In the genomic region with DNA sequence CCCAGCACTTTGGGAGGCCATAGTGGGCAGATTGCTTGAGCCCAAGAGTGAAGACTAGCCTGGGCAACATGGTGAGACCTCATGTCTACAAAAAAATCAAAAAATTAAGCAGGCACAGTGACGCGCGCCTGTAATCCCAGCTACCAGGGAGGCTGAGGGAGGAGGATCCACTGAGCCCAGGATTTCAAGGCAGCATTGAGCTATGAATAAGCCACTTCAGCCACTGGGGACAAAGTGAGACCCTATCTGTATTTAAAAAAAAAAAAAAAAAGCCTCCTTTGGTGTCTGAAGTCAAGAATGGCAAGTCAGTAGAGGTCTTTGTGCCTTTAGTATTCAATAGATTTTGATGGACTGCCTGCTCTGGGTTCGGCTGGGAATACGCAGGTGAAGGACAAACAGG, we compare ENCODE assay signal across 24 cellular contexts.
"Had no signal": no experiment of that assay in that cellular context is flagged by ENCODE, and none has a peak within 500 bp of the region (broad histone marks: within the 10 kb centered on the region; RNA-seq: fewer than 3 reads in every experiment).

No MANE protein-coding gene starts in this region.

- ATAC-seq: activated T-cell treated with anti-CD3 and anti-CD28 coated beads, Interleukin-2, amount 50 U/mL, for 4 hours; effector memory CD8-positive, alpha-beta T cell; gastrocnemius medialis had no signal

- H3K9me3 ChIP-seq: gastrocnemius medialis, testis had no signal

- DNase-seq: activated CD4-positive, alpha-beta T cell treated with anti-CD3 and anti-CD28 coated beads for 1 hour; activated CD4-positive, alpha-beta T cell treated with anti-CD3 and anti-CD28 coated beads, Interleukin-2, amount 50 U/mL, for 4 hours; activated CD8-positive, alpha-beta memory T cell treated with anti-CD3 and anti-CD28 coated beads, Interleukin-2, amount 50 U/mL, for 48 hours; activated naive CD4-positive, alpha-beta T cell; activated T-cell treated with anti-CD3 and anti-CD28 coated beads, Interleukin-2, amount 50 U/mL, for 4 hours; central memory CD4-positive, alpha-beta T cell; dorsolateral prefrontal cortex; effector memory CD8-positive, alpha-beta T cell; gastrocnemius medialis; sigmoid colon; stimulated activated CD4-positive, alpha-beta T cell treated with anti-CD3 and anti-CD28 coated beads, Interleukin-2, amount 100 ng/mL, for 48 hours; stimulated activated CD8-positive, alpha-beta memory T cell treated with anti-CD3 and anti-CD28 coated beads, Interleukin-4, amount 100 ng/mL, for 48 hours; stimulated activated naive CD4-positive, alpha-beta T cell; upper lobe of left lung had no signal

- H3K27ac Mint-ChIP-seq: activated naive CD8-positive, alpha-beta T cell; activated T-helper 2 cell treated with anti-CD3 and anti-CD28 coated beads, Interferon-gamma antibody, Interleukin-2, Interleukin-4, amounts not matched to agents 10 μg/mL and 5 μg/mL and 100 μg/mL, durations not matched to agents 14 hours and 24 hours and 36 hours; T-helper 2 cell treated with Interferon-gamma antibody and Interleukin-4, amounts not matched to agents 5 μg/mL and 100 μg/mL, for 36 hours had no signal

- FAIRE-seq: astrocyte, islet of Langerhans had no signal

- H3K4me3 ChIP-seq: adrenal gland, dorsolateral prefrontal cortex, esophagus muscularis mucosa, gastrocnemius medialis, mucosa of descending colon, sigmoid colon, testis, upper lobe of left lung had no signal

- H3K27me3 ChIP-seq: adrenal gland, dorsolateral prefrontal cortex, esophagus muscularis mucosa, gastrocnemius medialis, sigmoid colon, testis, upper lobe of left lung had no signal

- H3K4me3 Mint-ChIP-seq: activated naive CD8-positive, alpha-beta T cell; activated T-cell treated with anti-CD3 and anti-CD28 coated beads, Interleukin-2, amount 50 U/mL, for 4 hours; effector memory CD8-positive, alpha-beta T cell; T-helper 2 cell treated with Interferon-gamma antibody and Interleukin-4, amounts not matched to agents 5 μg/mL and 100 μg/mL, for 36 hours had no signal

- H3K36me3 ChIP-seq: adrenal gland, WERI-Rb-1 had no signal

- H3K27ac ChIP-seq: adrenal gland, dorsolateral prefrontal cortex, esophagus muscularis mucosa, gastrocnemius medialis, sigmoid colon, testis, upper lobe of left lung, WERI-Rb-1 had no signal

- H3K27me3 Mint-ChIP-seq: activated naive CD8-positive, alpha-beta T cell; effector memory CD8-positive, alpha-beta T cell had no signal

- H3K4me1 ChIP-seq: gastrocnemius medialis had no signal
